ENCODE assay signal across 14 cellular contexts in genomic region chr6:43765776-43766175, GRCh38. TPM values are rescaled to one million over a fixed set of nuclear protein-coding genes. Genes with fewer than 3 reads are reported as not detected.
DNase-seq lines count a peak whose midpoint lies in the region; ATAC-seq and TF ChIP-seq lines count a peak whose summit lies in the region.
"Had no signal": no experiment of that assay in that cellular context is flagged by ENCODE, and none has a peak within 500 bp of the region (broad histone marks: within the 10 kb centered on the region; RNA-seq: fewer than 3 reads in every experiment).

No MANE protein-coding gene starts in this region.

- H2AFZ ChIP-seq in hepatocyte: no peak overlapping the region

- H3K9me3 ChIP-seq in WERI-Rb-1 (ENCODE audit: severe bottlenecking): no peaks in the 10 kb centered on the region
- H3K9me3 ChIP-seq in hepatocyte (ENCODE audit: low read depth): no peaks in the 10 kb centered on the region
- H3K9me3 ChIP-seq in thyroid gland: no peaks in the 10 kb centered on the region
- H3K9me3 ChIP-seq: A549, BE2C, HAP-1 had no signal

- no peak for TF ChIP-seq POLR2A in thyroid gland (IDR thresholded peaks at IDR 0.05)

- no peaks in the 10 kb centered on the region for H3K27me3 ChIP-seq in WERI-Rb-1 (ENCODE audit: insufficient read depth, low read depth, severe bottlenecking)
- no peaks in the 10 kb centered on the region for H3K27me3 ChIP-seq in hepatocyte
- no peaks in the 10 kb centered on the region for H3K27me3 ChIP-seq in thyroid gland
- H3K27me3 ChIP-seq: BE2C had no signal

- H3K4me3 ChIP-seq in WERI-Rb-1 (ENCODE audit: low read depth, low read length) (no peak overlapping the region), hepatocyte (no peak overlapping the region), thyroid gland (replicated peaks in 1 of 3) (no peak overlapping the region)
- H3K4me3 ChIP-seq: A549, HAP-1 had no signal

- no peak for TF ChIP-seq CTCF in WERI-Rb-1 (IDR thresholded peaks at IDR 0.05; ENCODE audit: low read depth, low read length)
- no peak for TF ChIP-seq CTCF in hepatocyte (IDR thresholded peaks at IDR 0.05; ENCODE audit: poor library complexity)
- TF ChIP-seq CTCF in thyroid gland (IDR thresholded peaks at IDR 0.05): no peak

- ATAC-seq in sciatic nerve (no peak), HG03045 (IDR thresholded peaks at IDR 0.05; ENCODE audit: unreplicated experiment) (no peak)
- ATAC-seq: A549 had no signal

- no peak overlapping the region for H3K4me2 ChIP-seq in hepatocyte
- H3K4me2 ChIP-seq: A549 had no signal

- H3K9me2 ChIP-seq in hepatocyte (replicated peaks; ENCODE audit: insufficient read depth): no peaks in the 10 kb centered on the region

- peaks cover 7% of the 10 kb centered on the region for H3K79me2 ChIP-seq in hepatocyte

- H3K36me3 ChIP-seq in WERI-Rb-1: no peaks in the 10 kb centered on the region
- H3K36me3 ChIP-seq in hepatocyte (replicated peaks; ENCODE audit: insufficient read depth, low read depth): no peaks in the 10 kb centered on the region
- H3K36me3 ChIP-seq in thyroid gland: peaks cover 0 to 3% of the 10 kb centered on the region in 2 donors
- H3K36me3 ChIP-seq: BE2C, HAP-1 had no signal

- H3K27ac ChIP-seq in WERI-Rb-1 (peak overlapping the region; percentile 30), hepatocyte (peak overlapping the region; percentile 75), thyroid gland (no peak overlapping the region)
- H3K27ac ChIP-seq: A549, C4-2B had no signal

- peaks cover 59% of the 10 kb centered on the region for H3K4me1 ChIP-seq in hepatocyte (ENCODE audit: insufficient read depth)
- H3K4me1 ChIP-seq in thyroid gland: peaks cover 3 to 9% of the 10 kb centered on the region in 2 donors
- H3K4me1 ChIP-seq: A549 had no signal

- DNase-seq in WERI-Rb-1: no peak
- DNase-seq in hepatocyte (ENCODE audit: low spot score): no peak
- DNase-seq in sciatic nerve (ENCODE audit: low spot score): peak; percentile 18
- DNase-seq in thyroid gland: no peak
- no peak for DNase-seq in NCI-H2107 (lab: John Stamatoyannopoulos, UW)
- DNase-seq: BE2C; CD4-positive, alpha-beta memory T cell; DND-41; GDM1; GOT3 had no signal

- intact Hi-C loops in sciatic nerve (cut with DNase I) (no loop called here), thyroid gland (cut with DNase I) (loop anchor here (5.0 kb wide), 1 partner anchor 98 kb away; no protein-coding TSS in a partner anchor)

- H4K20me1 ChIP-seq in hepatocyte (ENCODE audit: insufficient read depth, poor library complexity, severe bottlenecking): peaks cover 2% of the 10 kb centered on the region

RNA-seq across cellular contexts. Expression of gene VEGFA, which starts 4.2 kb away (rescaled TPM):
- total RNA-seq in hepatocyte: 165 and 179 TPM in 2 replicates
- 129 and 148 TPM in 2 replicates for polyA plus RNA-seq in hepatocyte
- 155 TPM for total RNA-seq in sciatic nerve
- 1,000 to 10,000 TPM in 1 of 4 donors, 100 to 1,000 TPM in 3; 510 to 1,437 (median 630) TPM for total RNA-seq in thyroid gland
- polyA plus RNA-seq: CD4-positive, alpha-beta memory T cell had no signal

Comparison
In these comparisons a context has a peak if more than half of its experiments do, and no peak if none do; other contexts are left out.
1. H3K27ac ChIP-seq: peak in WERI-Rb-1 (single experiment) and hepatocyte (single experiment); none in thyroid gland (0 of 3).